Comparison of ENCODE assay signal across 9 cellular contexts in genomic region chr3:4741106-4741403, GRCh38.
DNase-seq lines count a peak whose midpoint lies in the region; ATAC-seq and TF ChIP-seq lines count a peak whose summit lies in the region.
"Had no signal": no experiment of that assay in that cellular context is flagged by ENCODE, and none has a peak within 500 bp of the region (broad histone marks: within the 10 kb centered on the region; RNA-seq: fewer than 3 reads in every experiment).

No MANE protein-coding gene starts in this region.

- peak overlapping the region; percentile 64 for H3K4me3 Mint-ChIP-seq in stimulated activated naive CD8-positive, alpha-beta T cell treated with anti-CD3 and anti-CD28 coated beads, Interleukin-15, Interleukin-2, amounts not matched to agents 100 ng/mL and 50 ng/mL, for 24 hours
- peak overlapping the region; percentile 11 for H3K4me3 Mint-ChIP-seq in osteocyte (ENCODE audit: unreplicated experiment)

- peaks cover 15% of the 10 kb centered on the region for H3K9me3 Mint-ChIP-seq in stimulated activated naive CD8-positive, alpha-beta T cell treated with anti-CD3 and anti-CD28 coated beads, Interleukin-15, Interleukin-2, amounts not matched to agents 100 ng/mL and 50 ng/mL, for 24 hours
- H3K9me3 Mint-ChIP-seq in osteocyte (ENCODE audit: unreplicated experiment), result peaks cover 3% of the 10 kb centered on the region

- ATAC-seq in stimulated activated naive CD8-positive, alpha-beta T cell treated with anti-CD3 and anti-CD28 coated beads, Interleukin-15, Interleukin-2, amounts not matched to agents 100 U/mL and 50 U/mL, for 24 hours, result no peak

- no peaks in the 10 kb centered on the region for H3K27me3 Mint-ChIP-seq in stimulated activated naive CD8-positive, alpha-beta T cell treated with anti-CD3 and anti-CD28 coated beads, Interleukin-15, Interleukin-2, amounts not matched to agents 100 ng/mL and 50 ng/mL, for 24 hours
- H3K27me3 Mint-ChIP-seq in osteocyte (ENCODE audit: unreplicated experiment), result no peaks in the 10 kb centered on the region

- H3K4me1 Mint-ChIP-seq in stimulated activated naive CD8-positive, alpha-beta T cell treated with anti-CD3 and anti-CD28 coated beads, Interleukin-15, Interleukin-2, amounts not matched to agents 100 ng/mL and 50 ng/mL, for 24 hours (ENCODE audit: low read depth), result peaks cover 76% of the 10 kb centered on the region
- H3K4me1 Mint-ChIP-seq in osteocyte (ENCODE audit: unreplicated experiment), result peaks cover 87% of the 10 kb centered on the region

- no peak overlapping the region for H3K4me3 ChIP-seq in coronary artery

- H3K27ac ChIP-seq in coronary artery, result peak overlapping the region; percentile 89 to 94

- H3K36me3 Mint-ChIP-seq in stimulated activated naive CD8-positive, alpha-beta T cell treated with anti-CD3 and anti-CD28 coated beads, Interleukin-15, Interleukin-2, amounts not matched to agents 100 ng/mL and 50 ng/mL, for 24 hours (ENCODE audit: low read depth), result peaks cover 79% of the 10 kb centered on the region
- H3K36me3 Mint-ChIP-seq in osteocyte (ENCODE audit: unreplicated experiment), result no peaks in the 10 kb centered on the region

- TF ChIP-seq CTCF in coronary artery (IDR thresholded peaks at IDR 0.05), result no peak
- TF ChIP-seq CTCF in osteocyte (IDR thresholded peaks at IDR 0.05), result no peak

- no peak for DNase-seq in stimulated activated naive CD8-positive, alpha-beta T cell treated with anti-CD3 and anti-CD28 coated beads, Interleukin-15, Interleukin-2, amounts not matched to agents 100 U/mL and 50 U/mL, for 24 hours
- no peak for DNase-seq in coronary artery (ENCODE audit: low spot score)
- no peak for DNase-seq in osteocyte (ENCODE audit: extremely low spot score, unreplicated experiment)
- no peak for DNase-seq in AG08396 (ENCODE audit: low spot score)
- no peak for DNase-seq in NCI-H1930 (lab: John Stamatoyannopoulos, UW)
- DNase-seq in NCI-H187 treated with DMSO at 0.1 percent for 48 hours (lab: John Stamatoyannopoulos, UW), result no peak
- no peak for DNase-seq in NCI-H146 treated with DMSO at 0.1 percent for 48 hours (lab: John Stamatoyannopoulos, UW; ENCODE audit: unreplicated experiment)
- DNase-seq: NCI-H524 treated with DMSO at 0.1 percent for 48 hours had no signal

- H3K27ac Mint-ChIP-seq in stimulated activated naive CD8-positive, alpha-beta T cell treated with anti-CD3 and anti-CD28 coated beads, Interleukin-15, Interleukin-2, amounts not matched to agents 100 ng/mL and 50 ng/mL, for 24 hours, result peak overlapping the region; percentile 91
- peak overlapping the region; percentile 87 for H3K27ac Mint-ChIP-seq in osteocyte (ENCODE audit: unreplicated experiment)
